ENCODE assay signal across 1 cellular context in the genomic region with DNA sequence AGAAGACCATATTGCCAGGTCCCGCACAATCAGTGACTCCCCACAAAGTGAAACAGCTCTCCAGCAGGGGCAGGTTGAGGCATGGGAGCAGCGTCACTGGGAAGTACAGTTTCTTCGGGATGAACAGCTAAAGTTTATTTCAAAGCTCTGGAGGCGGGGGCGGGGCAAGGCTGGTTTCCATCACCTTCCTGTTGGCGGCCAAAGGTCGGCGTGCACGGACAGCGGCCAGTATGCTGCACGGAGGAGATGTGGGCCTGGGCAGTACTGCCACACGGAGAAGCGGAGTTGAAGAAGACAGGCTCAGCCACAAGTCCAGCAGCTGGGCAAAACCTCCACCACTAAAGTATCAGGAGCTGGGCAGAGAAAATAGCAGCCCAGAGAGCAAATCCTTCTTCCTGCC.
TF ChIP-seq lines count a peak whose summit lies in the region.

No MANE protein-coding gene starts in this region.

TF ChIP-seq in WTC11, 78 proteins besides CTCF, POLR2A, EP300 and RAD21 (continued from another document):
- TF ChIP-seq GABPB1 (CRISPR knock-in tag; IDR thresholded peaks at IDR 0.05) (no peak), RORB (CRISPR knock-in tag; IDR thresholded peaks at IDR 0.05) (no peak), EMX1 (CRISPR knock-in tag; IDR thresholded peaks at IDR 0.05) (no peak), PRRX2 (CRISPR knock-in tag; IDR thresholded peaks at IDR 0.05) (no peak), JUN (CRISPR knock-in tag; IDR thresholded peaks at IDR 0.05) (no peak), ETV6 (CRISPR knock-in tag; IDR thresholded peaks at IDR 0.05) (no peak), NFYB (CRISPR knock-in tag; conservative IDR thresholded peaks at IDR 0.05; ENCODE audit: low read depth) (no peak)
- TF ChIP-seq, protein P1, sequence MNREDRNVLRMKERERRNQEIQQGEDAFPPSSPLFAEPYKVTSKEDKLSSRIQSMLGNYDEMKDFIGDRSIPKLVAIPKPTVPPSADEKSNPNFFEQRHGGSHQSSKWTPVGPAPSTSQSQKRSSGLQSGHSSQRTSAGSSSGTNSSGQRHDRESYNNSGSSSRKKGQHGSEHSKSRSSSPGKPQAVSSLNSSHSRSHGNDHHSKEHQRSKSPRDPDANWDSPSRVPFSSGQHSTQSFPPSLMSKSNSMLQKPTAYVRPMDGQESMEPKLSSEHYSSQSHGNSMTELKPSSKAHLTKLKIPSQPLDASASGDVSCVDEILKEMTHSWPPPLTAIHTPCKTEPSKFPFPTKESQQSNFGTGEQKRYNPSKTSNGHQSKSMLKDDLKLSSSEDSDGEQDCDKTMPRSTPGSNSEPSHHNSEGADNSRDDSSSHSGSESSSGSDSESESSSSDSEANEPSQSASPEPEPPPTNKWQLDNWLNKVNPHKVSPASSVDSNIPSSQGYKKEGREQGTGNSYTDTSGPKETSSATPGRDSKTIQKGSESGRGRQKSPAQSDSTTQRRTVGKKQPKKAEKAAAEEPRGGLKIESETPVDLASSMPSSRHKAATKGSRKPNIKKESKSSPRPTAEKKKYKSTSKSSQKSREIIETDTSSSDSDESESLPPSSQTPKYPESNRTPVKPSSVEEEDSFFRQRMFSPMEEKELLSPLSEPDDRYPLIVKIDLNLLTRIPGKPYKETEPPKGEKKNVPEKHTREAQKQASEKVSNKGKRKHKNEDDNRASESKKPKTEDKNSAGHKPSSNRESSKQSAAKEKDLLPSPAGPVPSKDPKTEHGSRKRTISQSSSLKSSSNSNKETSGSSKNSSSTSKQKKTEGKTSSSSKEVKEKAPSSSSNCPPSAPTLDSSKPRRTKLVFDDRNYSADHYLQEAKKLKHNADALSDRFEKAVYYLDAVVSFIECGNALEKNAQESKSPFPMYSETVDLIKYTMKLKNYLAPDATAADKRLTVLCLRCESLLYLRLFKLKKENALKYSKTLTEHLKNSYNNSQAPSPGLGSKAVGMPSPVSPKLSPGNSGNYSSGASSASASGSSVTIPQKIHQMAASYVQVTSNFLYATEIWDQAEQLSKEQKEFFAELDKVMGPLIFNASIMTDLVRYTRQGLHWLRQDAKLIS (CRISPR knock-in tag; IDR thresholded peaks at IDR 0.05; ENCODE audit: borderline replicate concordance), result no peak
- TF ChIP-seq, protein P2, sequence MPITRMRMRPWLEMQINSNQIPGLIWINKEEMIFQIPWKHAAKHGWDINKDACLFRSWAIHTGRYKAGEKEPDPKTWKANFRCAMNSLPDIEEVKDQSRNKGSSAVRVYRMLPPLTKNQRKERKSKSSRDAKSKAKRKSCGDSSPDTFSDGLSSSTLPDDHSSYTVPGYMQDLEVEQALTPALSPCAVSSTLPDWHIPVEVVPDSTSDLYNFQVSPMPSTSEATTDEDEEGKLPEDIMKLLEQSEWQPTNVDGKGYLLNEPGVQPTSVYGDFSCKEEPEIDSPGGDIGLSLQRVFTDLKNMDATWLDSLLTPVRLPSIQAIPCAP (CRISPR knock-in tag; IDR thresholded peaks at IDR 0.05), result no peak
- TF ChIP-seq, protein P3, sequence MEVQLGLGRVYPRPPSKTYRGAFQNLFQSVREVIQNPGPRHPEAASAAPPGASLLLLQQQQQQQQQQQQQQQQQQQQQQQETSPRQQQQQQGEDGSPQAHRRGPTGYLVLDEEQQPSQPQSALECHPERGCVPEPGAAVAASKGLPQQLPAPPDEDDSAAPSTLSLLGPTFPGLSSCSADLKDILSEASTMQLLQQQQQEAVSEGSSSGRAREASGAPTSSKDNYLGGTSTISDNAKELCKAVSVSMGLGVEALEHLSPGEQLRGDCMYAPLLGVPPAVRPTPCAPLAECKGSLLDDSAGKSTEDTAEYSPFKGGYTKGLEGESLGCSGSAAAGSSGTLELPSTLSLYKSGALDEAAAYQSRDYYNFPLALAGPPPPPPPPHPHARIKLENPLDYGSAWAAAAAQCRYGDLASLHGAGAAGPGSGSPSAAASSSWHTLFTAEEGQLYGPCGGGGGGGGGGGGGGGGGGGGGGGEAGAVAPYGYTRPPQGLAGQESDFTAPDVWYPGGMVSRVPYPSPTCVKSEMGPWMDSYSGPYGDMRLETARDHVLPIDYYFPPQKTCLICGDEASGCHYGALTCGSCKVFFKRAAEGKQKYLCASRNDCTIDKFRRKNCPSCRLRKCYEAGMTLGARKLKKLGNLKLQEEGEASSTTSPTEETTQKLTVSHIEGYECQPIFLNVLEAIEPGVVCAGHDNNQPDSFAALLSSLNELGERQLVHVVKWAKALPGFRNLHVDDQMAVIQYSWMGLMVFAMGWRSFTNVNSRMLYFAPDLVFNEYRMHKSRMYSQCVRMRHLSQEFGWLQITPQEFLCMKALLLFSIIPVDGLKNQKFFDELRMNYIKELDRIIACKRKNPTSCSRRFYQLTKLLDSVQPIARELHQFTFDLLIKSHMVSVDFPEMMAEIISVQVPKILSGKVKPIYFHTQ (CRISPR knock-in tag; IDR thresholded peaks at IDR 0.05), result no peak
- TF ChIP-seq, protein P4, sequence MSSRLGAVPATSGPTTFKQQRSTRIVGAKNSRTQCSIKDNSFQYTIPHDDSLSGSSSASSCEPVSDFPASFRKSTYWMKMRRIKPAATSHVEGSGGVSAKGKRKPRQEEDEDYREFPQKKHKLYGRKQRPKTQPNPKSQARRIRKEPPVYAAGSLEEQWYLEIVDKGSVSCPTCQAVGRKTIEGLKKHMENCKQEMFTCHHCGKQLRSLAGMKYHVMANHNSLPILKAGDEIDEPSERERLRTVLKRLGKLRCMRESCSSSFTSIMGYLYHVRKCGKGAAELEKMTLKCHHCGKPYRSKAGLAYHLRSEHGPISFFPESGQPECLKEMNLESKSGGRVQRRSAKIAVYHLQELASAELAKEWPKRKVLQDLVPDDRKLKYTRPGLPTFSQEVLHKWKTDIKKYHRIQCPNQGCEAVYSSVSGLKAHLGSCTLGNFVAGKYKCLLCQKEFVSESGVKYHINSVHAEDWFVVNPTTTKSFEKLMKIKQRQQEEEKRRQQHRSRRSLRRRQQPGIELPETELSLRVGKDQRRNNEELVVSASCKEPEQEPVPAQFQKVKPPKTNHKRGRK (CRISPR knock-in tag; IDR thresholded peaks at IDR 0.05; ENCODE audit: borderline replicate concordance), result no peak
- TF ChIP-seq, protein P5, sequence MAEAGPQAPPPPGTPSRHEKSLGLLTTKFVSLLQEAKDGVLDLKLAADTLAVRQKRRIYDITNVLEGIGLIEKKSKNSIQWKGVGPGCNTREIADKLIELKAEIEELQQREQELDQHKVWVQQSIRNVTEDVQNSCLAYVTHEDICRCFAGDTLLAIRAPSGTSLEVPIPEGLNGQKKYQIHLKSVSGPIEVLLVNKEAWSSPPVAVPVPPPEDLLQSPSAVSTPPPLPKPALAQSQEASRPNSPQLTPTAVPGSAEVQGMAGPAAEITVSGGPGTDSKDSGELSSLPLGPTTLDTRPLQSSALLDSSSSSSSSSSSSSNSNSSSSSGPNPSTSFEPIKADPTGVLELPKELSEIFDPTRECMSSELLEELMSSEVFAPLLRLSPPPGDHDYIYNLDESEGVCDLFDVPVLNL (CRISPR knock-in tag; IDR thresholded peaks at IDR 0.05; ENCODE audit: borderline replicate concordance, low read depth), result no peak
